In genomic region chr4:76435689-76436176, GRCh38 we compare ENCODE assay signal across 13 cellular contexts. TPM values are rescaled to one million over a fixed set of nuclear protein-coding genes. Genes with fewer than 3 reads are reported as not detected.
DNase-seq lines count a peak whose midpoint lies in the region; ATAC-seq, FAIRE-seq and TF ChIP-seq lines count a peak whose summit lies in the region.
"Had no signal": no experiment of that assay in that cellular context is flagged by ENCODE, and none has a peak within 500 bp of the region (broad histone marks: within the 10 kb centered on the region; RNA-seq: fewer than 3 reads in every experiment).

No MANE protein-coding gene starts in this region.

- H2BK12ac ChIP-seq in mesenchymal stem cell (ENCODE audit: low read length in 2 of 2): peak overlapping the region in 1 of 2 experiments; percentile 39

- H3K23ac ChIP-seq in mesenchymal stem cell (ENCODE audit: low read length in 2 of 2): no peak overlapping the region

- H3K79me1 ChIP-seq in mesenchymal stem cell (replicated peaks; ENCODE audit: low read length, poor library complexity, severe bottlenecking): no peaks in the 10 kb centered on the region

- no peak overlapping the region for H3K14ac ChIP-seq in mesenchymal stem cell (ENCODE audit: low read length in 2 of 2)

- no peak overlapping the region for H3K4me2 ChIP-seq in Loucy (ENCODE audit: low read depth, low read length, poor library complexity, severe bottlenecking)
- no peak overlapping the region for H3K4me2 ChIP-seq in endothelial cell of umbilical vein (ENCODE audit: insufficient read depth, low read length)
- H3K4me2 ChIP-seq in mesenchymal stem cell (ENCODE audit: low read length, poor library complexity, severe bottlenecking): peak overlapping the region; percentile 65

- H3K9me3 ChIP-seq in Loucy (ENCODE audit: insufficient read depth, low read depth, low read length) (no peaks in the 10 kb centered on the region), endothelial cell of umbilical vein (replicated peaks; ENCODE audit: control insufficient read depth, insufficient read depth, low read length) (no peaks in the 10 kb centered on the region), mesenchymal stem cell (ENCODE audit: control insufficient read depth, low read length) (no peaks in the 10 kb centered on the region), tibial nerve (no peaks in the 10 kb centered on the region)

- H2AK5ac ChIP-seq in mesenchymal stem cell (ENCODE audit: low read length, severe bottlenecking): peak overlapping the region; percentile 63

- 0 out of 2 replicates have a peak overlapping the region, but pooled peaks have one; percentile 53 for H2AFZ ChIP-seq in Loucy (ENCODE audit: low read length)
- no peak overlapping the region for H2AFZ ChIP-seq in endothelial cell of umbilical vein (ENCODE audit: low read depth, low read length)
- H2AFZ ChIP-seq in mesenchymal stem cell (ENCODE audit: low read depth, low read length): no peak overlapping the region

- H4K8ac ChIP-seq in mesenchymal stem cell (ENCODE audit: low read length): peak overlapping the region; percentile 16

- H3K27ac ChIP-seq in endothelial cell of umbilical vein (ENCODE audit: insufficient read depth, low read depth, low read length): no peak overlapping the region
- peak overlapping the region; percentile 39 for H3K27ac ChIP-seq in mesenchymal stem cell (ENCODE audit: low read length, poor library complexity, severe bottlenecking)
- peak overlapping the region in 2 of 4 donors; percentile 38 to 45 for H3K27ac ChIP-seq in tibial nerve

- no peak overlapping the region for H4K91ac ChIP-seq in mesenchymal stem cell (ENCODE audit: low read length)

- intact Hi-C loops in endothelial cell of umbilical vein (cut with micrococcal nuclease): no loop called here

- H3K9me2 ChIP-seq in Loucy (replicated peaks; ENCODE audit: low read depth, low read length): no peaks in the 10 kb centered on the region

- no peak overlapping the region for H2BK5ac ChIP-seq in mesenchymal stem cell (ENCODE audit: low read depth, low read length, poor library complexity, severe bottlenecking)

- no peak overlapping the region for H3K18ac ChIP-seq in mesenchymal stem cell (ENCODE audit: low read depth in 1 of 2, low read length in 2 of 2)

- H3K4ac ChIP-seq in mesenchymal stem cell (ENCODE audit: low read depth in 1 of 2, low read length in 2 of 2): no peak overlapping the region

- H3K4me1 ChIP-seq in Loucy (ENCODE audit: insufficient read depth, low read length, poor library complexity, severe bottlenecking) (peaks cover 8% of the 10 kb centered on the region), endothelial cell of umbilical vein (ENCODE audit: control insufficient read depth, extremely low read depth, insufficient read depth, low read length) (no peaks in the 10 kb centered on the region), mesenchymal stem cell (ENCODE audit: control insufficient read depth, insufficient read depth, low read depth, low read length) (no peaks in the 10 kb centered on the region), tibial nerve (peaks cover 0 to 16% (median 0%) of the 10 kb centered on the region in 4 donors)

- H3F3A ChIP-seq in Loucy (ENCODE audit: low read depth): no peaks in the 10 kb centered on the region

- H3K27me3 Mint-ChIP-seq in effector memory CD8-positive, alpha-beta T cell: peaks cover 39 to 42% of the 10 kb centered on the region in 2 donors

- H2BK120ac ChIP-seq in mesenchymal stem cell (ENCODE audit: low read depth, low read length): no peak overlapping the region

- dilution Hi-C loops in endothelial cell of umbilical vein (cut with MboI; ENCODE audit: extremely low pct_ligation_motif_present, low sequenced_read_pairs): no loop called here

- TF ChIP-seq POLR2A in endothelial cell of umbilical vein (IDR thresholded peaks at IDR 0.05; ENCODE audit: low read depth, low read length) (no peak), tibial nerve (IDR thresholded peaks at IDR 0.05) (no peak)

- H3K4me3 ChIP-seq in Loucy (ENCODE audit: low read length, poor library complexity, severe bottlenecking) (no peak overlapping the region), endothelial cell of umbilical vein (replicated peaks in 1 of 3; ENCODE audit: insufficient read depth in 1 of 3, low read depth in 1 of 3, low read length in 3 of 3) (no peak overlapping the region), mesenchymal stem cell (ENCODE audit: insufficient read depth in 1 of 2, low read depth in 1 of 2, low read length in 2 of 2) (peak overlapping the region in 1 of 2 experiments; percentile 73), tibial nerve (peak overlapping the region; percentile 1 to 39 (median 17))

- H3K9me3 Mint-ChIP-seq in effector memory CD8-positive, alpha-beta T cell: no peaks in the 10 kb centered on the region

- no peak for FAIRE-seq in endothelial cell of umbilical vein (lab: Jason Lieb, UNC)

- WGBS in mesenchymal stem cell: 49% methylated on average over 4 of the region's 5 CpGs
- WGBS in tibial nerve, 2 donors: 23 to 37% methylated on average over 5 of the region's 5 CpGs

- POLR2A ChIA-PET in endothelial cell of umbilical vein (lab: Charles Lee): no interaction called here

- H4K20me1 ChIP-seq in Loucy (ENCODE audit: insufficient read depth, low read length, poor library complexity, severe bottlenecking): no peaks in the 10 kb centered on the region
- H4K20me1 ChIP-seq in endothelial cell of umbilical vein (replicated peaks; ENCODE audit: control insufficient read depth, extremely low read depth, insufficient read depth, low read length): no peaks in the 10 kb centered on the region

- no TSS peak for BruUV-seq in endothelial cell of umbilical vein (replicated peaks; lab: Mats Ljungman, UMichigan)

- no peak overlapping the region for H3K9ac ChIP-seq in Loucy (ENCODE audit: low read depth, low read length, poor library complexity, severe bottlenecking)
- H3K9ac ChIP-seq in endothelial cell of umbilical vein (replicated peaks; ENCODE audit: extremely low read depth, insufficient read depth, low read length): no peak overlapping the region
- peak overlapping the region; percentile 81 for H3K9ac ChIP-seq in mesenchymal stem cell (ENCODE audit: low read length)

- no peak for DNase-seq in endothelial cell of umbilical vein (ENCODE audit: low read depth, low spot score)
- no peak for DNase-seq in mesenchymal stem cell
- no peak for DNase-seq in tibial nerve (ENCODE audit: low spot score in 2 of 2)
- DNase-seq in effector memory CD8-positive, alpha-beta T cell: no peak
- DNase-seq in HuH-7 (ENCODE audit: low spot score): no peak
- DNase-seq in stimulated activated CD4-positive, alpha-beta T cell treated with anti-CD3 and anti-CD28 coated beads, Interleukin-15, amount 100 ng/mL, for 24 hours: no peak
- no peak for DNase-seq in NCI-H146 (lab: John Stamatoyannopoulos, UW)
- DNase-seq: activated T-cell treated with anti-CD3 and anti-CD28 coated beads for 4 hours, DMS53, HCEC 1CT, NCI-H1105, T-helper 9 cell had no signal

- TF ChIP-seq EP300 in tibial nerve (IDR thresholded peaks at IDR 0.05): no peak

- H3K27me3 ChIP-seq in Loucy (ENCODE audit: insufficient read depth, low read length, poor library complexity, severe bottlenecking): no peaks in the 10 kb centered on the region
- H3K27me3 ChIP-seq in endothelial cell of umbilical vein (ENCODE audit: control insufficient read depth in 2 of 2, insufficient read depth in 2 of 2, low read length in 2 of 2): peaks cover 47 to 70% of the 10 kb centered on the region in 2 experiments
- H3K27me3 ChIP-seq in mesenchymal stem cell (ENCODE audit: control insufficient read depth in 1 of 2, insufficient read depth in 1 of 2, low read length in 2 of 2): peaks cover 0 to 27% of the 10 kb centered on the region in 2 experiments
- H3K27me3 ChIP-seq in tibial nerve: no peaks in the 10 kb centered on the region

- H2BK15ac ChIP-seq in mesenchymal stem cell (ENCODE audit: low read depth, poor library complexity, severe bottlenecking): no peak overlapping the region

- TF ChIP-seq CTCF in Loucy (conservative IDR thresholded peaks at IDR 0.05; ENCODE audit: low read length) (no peak), endothelial cell of umbilical vein (IDR thresholded peaks at IDR 0.05; ENCODE audit: extremely low read depth in 1 of 2, insufficient read depth in 1 of 2, low read depth in 1 of 2, low read length in 2 of 2) (no peak), tibial nerve (IDR thresholded peaks at IDR 0.05) (no peak)

- no peak overlapping the region for H3K27ac Mint-ChIP-seq in effector memory CD8-positive, alpha-beta T cell

- no peaks in the 10 kb centered on the region for H3K4me1 Mint-ChIP-seq in effector memory CD8-positive, alpha-beta T cell (ENCODE audit: low read depth in 2 of 2)

- H3K9me1 ChIP-seq in endothelial cell of umbilical vein (replicated peaks; ENCODE audit: control insufficient read depth, extremely low read depth, insufficient read depth, low read length): no peaks in the 10 kb centered on the region

- no peak for ATAC-seq in effector memory CD8-positive, alpha-beta T cell (replicated peaks)

- H3K79me2 ChIP-seq in Loucy (ENCODE audit: insufficient read depth, low read length) (no peaks in the 10 kb centered on the region), endothelial cell of umbilical vein (ENCODE audit: control insufficient read depth, insufficient read depth, low read length) (no peaks in the 10 kb centered on the region)

- H3K36me3 Mint-ChIP-seq in effector memory CD8-positive, alpha-beta T cell (ENCODE audit: insufficient read depth): no peaks in the 10 kb centered on the region

- H3K36me3 ChIP-seq in Loucy (ENCODE audit: insufficient read depth, low read length) (no peaks in the 10 kb centered on the region), endothelial cell of umbilical vein (ENCODE audit: control insufficient read depth in 2 of 2, extremely low read depth in 1 of 2, insufficient read depth in 2 of 2, low read length in 2 of 2) (no peaks in the 10 kb centered on the region), mesenchymal stem cell (ENCODE audit: control insufficient read depth in 1 of 2, insufficient read depth in 2 of 2, low read depth in 1 of 2, low read length in 2 of 2) (no peaks in the 10 kb centered on the region), tibial nerve (no peaks in the 10 kb centered on the region)

- no peak overlapping the region for H3K4me3 Mint-ChIP-seq in effector memory CD8-positive, alpha-beta T cell

- CTCF ChIA-PET in endothelial cell of umbilical vein (lab: Charles Lee): interaction anchor here (0.8 to 12.2 kb wide), 8 partner anchors 9 to 923 kb away, joined by 3 to 392 read pairs (median 4); no protein-coding TSS in a partner anchor

RNA-seq across cellular contexts. Expression of gene SHROOM3, which starts 0.7 kb away (rescaled TPM):
- 6.7 and 14.9 TPM in 2 replicates for total RNA-seq in endothelial cell of umbilical vein
- 2.6 and 2.7 TPM in 2 replicates for polyA plus RNA-seq in endothelial cell of umbilical vein
- polyA plus RNA-seq in endothelial cell of umbilical vein (2011; cell fraction: cytosol; rRNA removed): 2.5 and 2.7 TPM in 2 replicates
- 3.2 and 3.7 TPM in 2 replicates for polyA plus RNA-seq in endothelial cell of umbilical vein (2011; cell fraction: nucleus; rRNA removed)
- 2.4 and 3.0 TPM in 2 replicates for polyA plus RNA-seq in endothelial cell of umbilical vein (2012)
- 15.1 and 24.2 TPM in 2 replicates for polyA minus RNA-seq in endothelial cell of umbilical vein
- polyA minus RNA-seq in endothelial cell of umbilical vein (2011; cell fraction: cytosol; rRNA and poly(A)+ RNA removed): 24.9 TPM
- polyA minus RNA-seq in endothelial cell of umbilical vein (2011; cell fraction: nucleus; rRNA and poly(A)+ RNA removed): 12.4 and 13.7 TPM in 2 replicates
- 9.5 TPM for polyA plus RNA-seq in mesenchymal stem cell (2013, experiment 1 of 2)
- polyA plus RNA-seq in mesenchymal stem cell (2013, experiment 2 of 2): 10.4 TPM
- total RNA-seq in tibial nerve: 10 to 100 TPM; 28.0 to 49.8 (median 37.9) TPM

RNA-seq across cellular contexts. Expression of gene CCDC158, which starts 14.8 kb away (rescaled TPM):
- total RNA-seq in endothelial cell of umbilical vein: not detected in 2 replicates
- polyA plus RNA-seq in endothelial cell of umbilical vein: not detected in 2 replicates
- polyA plus RNA-seq in endothelial cell of umbilical vein (2011; cell fraction: cytosol; rRNA removed): not detected in 2 replicates
- not detected in 2 replicates for polyA plus RNA-seq in endothelial cell of umbilical vein (2011; cell fraction: nucleus; rRNA removed)
- not detected in 2 replicates for polyA plus RNA-seq in endothelial cell of umbilical vein (2012)
- not detected in 2 replicates for polyA minus RNA-seq in endothelial cell of umbilical vein
- polyA minus RNA-seq in endothelial cell of umbilical vein (2011; cell fraction: cytosol; rRNA and poly(A)+ RNA removed): not detected
- polyA minus RNA-seq in endothelial cell of umbilical vein (2011; cell fraction: nucleus; rRNA and poly(A)+ RNA removed): not detected in 2 replicates
- polyA plus RNA-seq in mesenchymal stem cell (2013, experiment 1 of 2): not detected
- polyA plus RNA-seq in mesenchymal stem cell (2013, experiment 2 of 2): not detected
- total RNA-seq in tibial nerve: 1 to 10 TPM in 2 of 4 donors, under 1 TPM in 2; 0.39 to 8.4 (median 0.86) TPM

Comparison
In these comparisons a context has a peak if more than half of its experiments do, and no peak if none do; other contexts are left out.
1. H3K4me3 ChIP-seq: peak in tibial nerve (4 of 4); none in Loucy (single experiment) and endothelial cell of umbilical vein (0 of 3).